In the genomic region with DNA sequence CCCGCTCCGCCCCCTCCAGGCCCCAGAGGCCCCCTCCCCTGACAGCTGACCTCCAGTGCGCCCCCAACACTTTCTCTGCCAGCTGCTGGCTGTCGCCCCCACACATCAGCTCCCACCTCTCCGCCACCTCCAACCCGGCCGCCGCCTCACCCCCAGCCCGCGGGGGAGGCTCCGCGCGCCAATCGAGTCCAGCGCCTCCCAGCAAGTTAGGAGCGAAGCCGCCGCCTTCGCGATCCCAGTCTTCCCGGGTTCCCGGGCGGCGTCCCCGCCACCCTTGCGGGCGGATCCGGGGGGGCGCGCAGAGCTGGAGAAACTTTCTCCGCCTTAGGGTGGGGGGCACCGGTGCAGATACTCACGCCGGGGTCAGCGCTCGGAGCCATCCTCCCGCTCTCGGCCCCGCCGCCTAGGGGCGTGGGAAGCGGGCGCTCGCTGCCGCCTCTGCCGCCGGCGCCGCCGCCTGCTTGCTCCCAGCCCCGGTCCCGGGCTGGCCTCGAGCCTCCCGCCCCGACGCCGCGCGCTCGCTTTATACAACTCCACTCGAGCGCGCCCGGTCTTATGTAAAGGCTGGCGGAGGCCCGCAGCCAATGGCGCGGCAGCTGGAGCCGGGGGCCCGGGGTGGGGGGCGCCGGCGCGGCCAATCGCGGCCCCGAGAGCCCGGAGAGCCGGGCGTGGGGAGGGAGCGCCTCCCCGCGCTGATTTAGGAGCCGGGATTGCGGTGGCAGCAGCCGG, we compare ENCODE assay signal across 9 cellular contexts. TPM values are rescaled to one million over a fixed set of nuclear protein-coding genes. Genes with fewer than 3 reads are reported as not detected.
A peak's percentile ranks its signal among the peaks of the same experiment; 100 is the strongest.
DNase-seq lines count a peak whose midpoint lies in the region; FAIRE-seq and TF ChIP-seq lines count a peak whose summit lies in the region.
"Had no signal": no experiment of that assay in that cellular context is flagged by ENCODE, and none has a peak within 500 bp of the region (broad histone marks: within the 10 kb centered on the region; RNA-seq: fewer than 3 reads in every experiment).

A gene with protein sequence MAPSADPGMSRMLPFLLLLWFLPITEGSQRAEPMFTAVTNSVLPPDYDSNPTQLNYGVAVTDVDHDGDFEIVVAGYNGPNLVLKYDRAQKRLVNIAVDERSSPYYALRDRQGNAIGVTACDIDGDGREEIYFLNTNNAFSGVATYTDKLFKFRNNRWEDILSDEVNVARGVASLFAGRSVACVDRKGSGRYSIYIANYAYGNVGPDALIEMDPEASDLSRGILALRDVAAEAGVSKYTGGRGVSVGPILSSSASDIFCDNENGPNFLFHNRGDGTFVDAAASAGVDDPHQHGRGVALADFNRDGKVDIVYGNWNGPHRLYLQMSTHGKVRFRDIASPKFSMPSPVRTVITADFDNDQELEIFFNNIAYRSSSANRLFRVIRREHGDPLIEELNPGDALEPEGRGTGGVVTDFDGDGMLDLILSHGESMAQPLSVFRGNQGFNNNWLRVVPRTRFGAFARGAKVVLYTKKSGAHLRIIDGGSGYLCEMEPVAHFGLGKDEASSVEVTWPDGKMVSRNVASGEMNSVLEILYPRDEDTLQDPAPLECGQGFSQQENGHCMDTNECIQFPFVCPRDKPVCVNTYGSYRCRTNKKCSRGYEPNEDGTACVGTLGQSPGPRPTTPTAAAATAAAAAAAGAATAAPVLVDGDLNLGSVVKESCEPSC (minus strand): TSS at position 529 of the 729 bp plus-strand sequence. CDS start 149 bp downstream, at position 380.

- no peak within 1 kb of the TSS for H3K4me3 Mint-ChIP-seq in activated naive CD4-positive, alpha-beta T cell treated with anti-CD3 and anti-CD28 coated beads for 36 hours

- no peak within 1 kb of the TSS for H3K27ac Mint-ChIP-seq in activated naive CD4-positive, alpha-beta T cell treated with anti-CD3 and anti-CD28 coated beads for 36 hours
- H3K27ac Mint-ChIP-seq: stimulated activated naive CD8-positive, alpha-beta T cell treated with anti-CD3 and anti-CD28 coated beads, Interleukin-15, Interleukin-2, amounts not matched to agents 100 ng/mL and 50 ng/mL, for 24 hours had no signal

- intact Hi-C loops in activated naive CD4-positive, alpha-beta T cell treated with anti-CD3 and anti-CD28 coated beads for 36 hours (cut with micrococcal nuclease), result no loop called here

- H3K4me3 ChIP-seq in epithelial cell of esophagus (ENCODE audit: low read length), result no peak within 1 kb of the TSS

- no peaks in the 10 kb centered on the region for H3K36me3 Mint-ChIP-seq in activated naive CD4-positive, alpha-beta T cell treated with anti-CD3 and anti-CD28 coated beads for 36 hours (ENCODE audit: low read depth)

- DNase-seq in DMS153 (lab: John Stamatoyannopoulos, UW) (peak; percentile 87), NCI-H2227 (lab: John Stamatoyannopoulos, UW; ENCODE audit: unreplicated experiment) (peak; percentile 94), epithelial cell of esophagus (ENCODE audit: low read depth) (peak; percentile 35), mucosa of gallbladder (ENCODE audit: low spot score) (peak; percentile 18), urothelium cell line (ENCODE audit: low spot score) (peak; percentile 89), UCSD-AML1 (lab: John Stamatoyannopoulos, UW; ENCODE audit: unreplicated experiment) (no peak)
- no peak for DNase-seq in central memory CD4-positive, alpha-beta T cell
- DNase-seq in activated naive CD4-positive, alpha-beta T cell treated with anti-CD3 and anti-CD28 coated beads for 36 hours, result no peak

- CTCF ChIA-PET in activated naive CD4-positive, alpha-beta T cell treated with anti-CD3 and anti-CD28 coated beads for 36 hours (lab: Charles Lee), result interaction anchor here (1.5 kb wide), 1 partner anchor 11 kb away, joined by 8 read pairs; no protein-coding TSS in a partner anchor

- FAIRE-seq in urothelium cell line (lab: Jason Lieb, UNC), result no peak

- H3K27me3 Mint-ChIP-seq in activated naive CD4-positive, alpha-beta T cell treated with anti-CD3 and anti-CD28 coated beads for 36 hours (ENCODE audit: low read depth), result peaks cover 61% of the 10 kb centered on the region

- peaks cover 4% of the 10 kb centered on the region for H3K4me1 Mint-ChIP-seq in activated naive CD4-positive, alpha-beta T cell treated with anti-CD3 and anti-CD28 coated beads for 36 hours (ENCODE audit: low read depth)

- TF ChIP-seq CTCF in epithelial cell of esophagus (IDR thresholded peaks at IDR 0.05; ENCODE audit: insufficient read depth, low read depth, low read length, missing control alignments), result no peak

- no peaks in the 10 kb centered on the region for H3K9me3 Mint-ChIP-seq in activated naive CD4-positive, alpha-beta T cell treated with anti-CD3 and anti-CD28 coated beads for 36 hours
- H3K9me3 Mint-ChIP-seq: stimulated activated naive CD8-positive, alpha-beta T cell treated with anti-CD3 and anti-CD28 coated beads, Interleukin-15, Interleukin-2, amounts not matched to agents 100 ng/mL and 50 ng/mL, for 24 hours had no signal

RNA-seq across cellular contexts. Expression of the gene that starts here (rescaled TPM):
- total RNA-seq in mucosa of gallbladder, result 1.6 TPM
- total RNA-seq in activated naive CD4-positive, alpha-beta T cell treated with anti-CD3 and anti-CD28 coated beads for 36 hours, result not detected

Comparison
In these comparisons a context has a peak if more than half of its experiments do, and no peak if none do; other contexts are left out.
1. DNase-seq: peak in DMS153 (single experiment), NCI-H2227 (single experiment), epithelial cell of esophagus (single experiment), mucosa of gallbladder (single experiment) and urothelium cell line (single experiment); none in UCSD-AML1 (single experiment), central memory CD4-positive, alpha-beta T cell (single experiment) and activated naive CD4-positive, alpha-beta T cell treated with anti-CD3 and anti-CD28 coated beads for 36 hours (single experiment).